ENCODE assay signal across 32 cellular contexts in the genomic region with DNA sequence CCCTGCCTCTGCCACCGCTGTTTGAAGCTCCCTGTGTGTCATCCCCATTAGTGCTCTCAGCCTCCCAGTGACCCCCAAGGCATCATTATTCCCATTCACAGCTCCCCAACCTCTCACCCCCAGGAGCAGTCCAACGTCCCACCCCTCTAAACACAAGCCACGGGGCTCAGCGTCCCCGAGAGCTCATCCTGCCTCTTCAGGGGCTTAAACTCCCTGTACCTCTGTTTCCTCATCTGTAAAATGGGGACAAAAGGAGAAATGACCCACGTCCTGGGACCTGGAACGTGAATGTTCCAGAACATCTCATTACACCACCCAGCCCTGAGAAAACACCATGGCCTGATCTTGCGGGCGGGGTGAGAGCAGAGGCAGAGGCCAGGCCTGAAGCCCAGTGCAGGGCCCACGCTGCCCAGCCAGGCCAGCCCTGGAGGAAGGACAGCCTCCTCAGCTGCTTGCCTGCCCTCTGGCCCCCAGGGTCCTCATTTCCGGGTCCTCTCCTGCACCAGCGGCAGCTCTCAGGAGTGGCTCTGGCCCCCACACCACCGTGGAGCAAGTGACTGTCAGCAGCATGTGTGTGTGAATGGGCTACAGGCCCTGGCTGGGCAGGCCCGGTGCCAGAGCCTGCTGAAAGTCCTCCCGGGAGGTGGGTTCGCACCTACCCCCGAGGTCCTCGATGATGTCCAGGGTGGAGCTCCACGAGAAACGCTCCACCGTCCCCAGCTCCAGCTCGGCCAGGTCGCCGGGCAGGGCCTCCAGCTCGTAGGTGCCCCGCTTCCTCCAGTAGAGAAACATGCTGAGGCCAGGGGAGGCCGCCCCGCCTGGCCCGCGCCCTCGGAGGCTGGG. TPM values are rescaled to one million over a fixed set of nuclear protein-coding genes. Genes with fewer than 3 reads are reported as not detected.
"Had no signal": no experiment of that assay in that cellular context is flagged by ENCODE, and none has a peak within 500 bp of the region (broad histone marks: within the 10 kb centered on the region; RNA-seq: fewer than 3 reads in every experiment).

No MANE protein-coding gene starts in this region.

- H3K79me2 ChIP-seq: hepatocyte had no signal

- H3K9me3 Mint-ChIP-seq: activated CD4-positive, alpha-beta memory T cell treated with anti-CD3 and anti-CD28 coated beads, Interleukin-2, amount 10 ng/mL, durations not matched to agents 7 days and 5 days; activated naive CD4-positive, alpha-beta T cell treated with anti-CD3 and anti-CD28 coated beads, Interleukin-2, amount 50 U/mL, for 72 hours; activated T-cell treated with anti-CD3 and anti-CD28 coated beads, Interleukin-2, amount 50 U/mL, for 24 hours; natural killer cell; stimulated activated naive CD8-positive, alpha-beta T cell treated with anti-CD3 and anti-CD28 coated beads, Interleukin-15, Interleukin-2, amounts not matched to agents 100 ng/mL and 50 ng/mL, for 24 hours; T-helper 1 cell treated with Interleukin-12 subunit alpha and Interleukin-12 subunit beta and Interleukin-4 antibody, amounts not matched to agents 30 μg/mL and 1 μg/mL, for 36 hours had no signal

- H3K4me2 ChIP-seq: hepatocyte had no signal

- ATAC-seq: activated CD4-positive, CD25-positive, alpha-beta regulatory T cell treated with anti-CD3 and anti-CD28 coated beads, Interleukin-2, amount 50 U/mL, for 24 hours; activated naive CD4-positive, alpha-beta T cell treated with anti-CD3 and anti-CD28 coated beads, Interleukin-2, amount 50 U/mL, for 72 hours; gastroesophageal sphincter; left lobe of liver; lower lobe of right lung; natural killer cell; right lobe of liver had no signal

- H3K36me3 ChIP-seq: colonic mucosa, gastroesophageal sphincter, lower lobe of right lung, neutrophil, ovary, right lobe of liver, thoracic aorta, upper lobe of left lung, WERI-Rb-1 had no signal

- H3K9me3 ChIP-seq: colonic mucosa, gastroesophageal sphincter, lower lobe of right lung, neutrophil, ovary, right lobe of liver, thoracic aorta, upper lobe of left lung had no signal

- H3K4me1 Mint-ChIP-seq: activated CD4-positive, alpha-beta memory T cell treated with anti-CD3 and anti-CD28 coated beads, Interleukin-2, amount 10 ng/mL, durations not matched to agents 7 days and 5 days; natural killer cell had no signal

- H3K4me3 ChIP-seq: colonic mucosa, gastroesophageal sphincter, hepatocyte, lower lobe of right lung, ovary, right lobe of liver, thoracic aorta, upper lobe of left lung had no signal

- H2AFZ ChIP-seq: hepatocyte had no signal

- H3K4me3 Mint-ChIP-seq: activated CD4-positive, alpha-beta memory T cell treated with anti-CD3 and anti-CD28 coated beads, Interleukin-2, amount 10 ng/mL, durations not matched to agents 7 days and 5 days; activated T-cell treated with anti-CD3 and anti-CD28 coated beads, Interleukin-2, amount 50 U/mL, for 24 hours; natural killer cell; stimulated activated naive CD8-positive, alpha-beta T cell treated with anti-CD3 and anti-CD28 coated beads, Interleukin-15, Interleukin-2, amounts not matched to agents 100 ng/mL and 50 ng/mL, for 24 hours; T-helper 1 cell treated with Interleukin-12 subunit alpha and Interleukin-12 subunit beta and Interleukin-4 antibody, amounts not matched to agents 30 μg/mL and 1 μg/mL, for 36 hours had no signal

- H3K27me3 Mint-ChIP-seq: activated CD4-positive, alpha-beta memory T cell treated with anti-CD3 and anti-CD28 coated beads, Interleukin-2, amount 10 ng/mL, durations not matched to agents 7 days and 5 days; stimulated activated naive CD8-positive, alpha-beta T cell treated with anti-CD3 and anti-CD28 coated beads, Interleukin-15, Interleukin-2, amounts not matched to agents 100 ng/mL and 50 ng/mL, for 24 hours had no signal

- H3K27ac ChIP-seq: colonic mucosa, gastroesophageal sphincter, hepatocyte, lower lobe of right lung, neutrophil, ovary, right lobe of liver, thoracic aorta, upper lobe of left lung, WERI-Rb-1 had no signal

- H3K36me3 Mint-ChIP-seq: activated naive CD4-positive, alpha-beta T cell treated with anti-CD3 and anti-CD28 coated beads, Interleukin-2, amount 50 U/mL, for 72 hours; natural killer cell had no signal

- H3K27ac Mint-ChIP-seq: activated CD4-positive, alpha-beta memory T cell treated with anti-CD3 and anti-CD28 coated beads, Interleukin-2, amount 10 ng/mL, durations not matched to agents 7 days and 5 days; activated naive CD4-positive, alpha-beta T cell treated with anti-CD3 and anti-CD28 coated beads, Interleukin-2, amount 50 U/mL, for 72 hours; activated T-cell treated with anti-CD3 and anti-CD28 coated beads, Interleukin-2, amount 50 U/mL, for 24 hours; natural killer cell; progenitor cell of endocrine pancreas; stimulated activated naive CD8-positive, alpha-beta T cell treated with anti-CD3 and anti-CD28 coated beads, Interleukin-15, Interleukin-2, amounts not matched to agents 100 ng/mL and 50 ng/mL, for 24 hours; T-helper 1 cell treated with Interleukin-12 subunit alpha and Interleukin-12 subunit beta and Interleukin-4 antibody, amounts not matched to agents 30 μg/mL and 1 μg/mL, for 36 hours had no signal

- H3K4me1 ChIP-seq: colonic mucosa, right lobe of liver had no signal

- H3K27me3 ChIP-seq: colonic mucosa, hepatocyte, ovary, right lobe of liver, upper lobe of left lung had no signal

- DNase-seq: activated CD4-positive, alpha-beta memory T cell treated with anti-CD3 and anti-CD28 coated beads, Interleukin-2, amount 10 ng/mL, durations not matched to agents 7 days and 5 days; activated CD4-positive, alpha-beta T cell treated with anti-CD3 and anti-CD28 coated beads for 48 hours; activated CD8-positive, alpha-beta memory T cell treated with anti-CD3 and anti-CD28 coated beads, Interleukin-2, amount 50 U/mL, for 48 hours; activated gamma-delta T cell; activated T-cell treated with anti-CD3 and anti-CD28 coated beads, Interleukin-2, amount 50 U/mL, for 24 hours; colonic mucosa; effector CD8-positive, alpha-beta T cell; kidney glomerular epithelial cell; lower lobe of right lung; mesenchymal stem cell; natural killer cell; ovary; stimulated activated CD4-positive, alpha-beta T cell treated with anti-CD3 and anti-CD28 coated beads, Interleukin-2, amount 100 ng/mL, for 48 hours; SW 1271; T1000; WERI-Rb-1 had no signal

RNA-seq across cellular contexts. Expression of a gene that starts 49.5 kb away (rescaled TPM):
- total RNA-seq: activated naive CD4-positive, alpha-beta T cell treated with anti-CD3 and anti-CD28 coated beads, Interleukin-2, amount 50 U/mL, for 72 hours; colonic mucosa; dermis microvascular lymphatic vessel endothelial cell; fibroblast of villous mesenchyme; gastroesophageal sphincter; hepatocyte; natural killer cell; progenitor cell of endocrine pancreas; renal cortical epithelial cell; subcutaneous adipose tissue had no signal
- polyA plus RNA-seq: hepatocyte had no signal
